ENCODE assay signal across 9 cellular contexts in genomic region chr5:122492675-122493074, GRCh38.
A peak's percentile ranks its signal among the peaks of the same experiment; 100 is the strongest.
DNase-seq lines count a peak whose midpoint lies in the region; ATAC-seq and TF ChIP-seq lines count a peak whose summit lies in the region.
"Had no signal": no experiment of that assay in that cellular context is flagged by ENCODE, and none has a peak within 500 bp of the region (broad histone marks: within the 10 kb centered on the region; RNA-seq: fewer than 3 reads in every experiment).

No MANE protein-coding gene starts in this region.

- H3K4me3 Mint-ChIP-seq in activated T-helper 1 cell treated with anti-CD3 and anti-CD28 coated beads, Interleukin-12 subunit alpha, Interleukin-12 subunit beta, Interleukin-2, Interleukin-4 antibody, amounts not matched to agents 30 ng/mL and 10 ng/mL and 1 ng/mL, durations not matched to agents 14 hours and 24 hours and 36 hours = no peak overlapping the region

- H3K4me1 Mint-ChIP-seq in activated T-helper 1 cell treated with anti-CD3 and anti-CD28 coated beads, Interleukin-12 subunit alpha, Interleukin-12 subunit beta, Interleukin-2, Interleukin-4 antibody, amounts not matched to agents 30 ng/mL and 10 ng/mL and 1 ng/mL, durations not matched to agents 14 hours and 24 hours and 36 hours (ENCODE audit: low read depth) = no peaks in the 10 kb centered on the region

- intact Hi-C loops in activated T-helper 1 cell treated with anti-CD3 and anti-CD28 coated beads, Interleukin-12 subunit alpha, Interleukin-12 subunit beta, Interleukin-2, Interleukin-4 antibody, amounts not matched to agents 30 ng/mL and 10 ng/mL and 1 ng/mL, durations not matched to agents 14 hours and 24 hours and 36 hours (cut with micrococcal nuclease) = loop anchor here (10.0 kb wide), 1 partner anchor 298 kb away; no protein-coding TSS in a partner anchor

- no peak overlapping the region for H3K4me3 ChIP-seq in AG09309 (ENCODE audit: control insufficient read depth, low read depth, low read length)
- no peak overlapping the region for H3K4me3 ChIP-seq in foreskin fibroblast (ENCODE audit: low read depth in 1 of 2, low read length in 2 of 2)

- H3K27me3 Mint-ChIP-seq in activated T-helper 1 cell treated with anti-CD3 and anti-CD28 coated beads, Interleukin-12 subunit alpha, Interleukin-12 subunit beta, Interleukin-2, Interleukin-4 antibody, amounts not matched to agents 30 ng/mL and 10 ng/mL and 1 ng/mL, durations not matched to agents 14 hours and 24 hours and 36 hours (ENCODE audit: insufficient read depth) = peaks cover 2% of the 10 kb centered on the region

- ATAC-seq in GM21529 (IDR thresholded peaks at IDR 0.05; ENCODE audit: unreplicated experiment) (peak; percentile 45), GM19397 (IDR thresholded peaks at IDR 0.05; ENCODE audit: unreplicated experiment) (no peak), HG03095 (IDR thresholded peaks at IDR 0.05; ENCODE audit: unreplicated experiment) (no peak)

- no peaks in the 10 kb centered on the region for H3K9me3 Mint-ChIP-seq in activated T-helper 1 cell treated with anti-CD3 and anti-CD28 coated beads, Interleukin-12 subunit alpha, Interleukin-12 subunit beta, Interleukin-2, Interleukin-4 antibody, amounts not matched to agents 30 ng/mL and 10 ng/mL and 1 ng/mL, durations not matched to agents 14 hours and 24 hours and 36 hours

- no peaks in the 10 kb centered on the region for H3K36me3 Mint-ChIP-seq in activated T-helper 1 cell treated with anti-CD3 and anti-CD28 coated beads, Interleukin-12 subunit alpha, Interleukin-12 subunit beta, Interleukin-2, Interleukin-4 antibody, amounts not matched to agents 30 ng/mL and 10 ng/mL and 1 ng/mL, durations not matched to agents 14 hours and 24 hours and 36 hours (ENCODE audit: low read depth)

- TF ChIP-seq CTCF in AG09309 (IDR thresholded peaks at IDR 0.05; ENCODE audit: control insufficient read depth, insufficient read depth, low read depth, low read length, missing control alignments) (peak; percentile 40), foreskin fibroblast (IDR thresholded peaks at IDR 0.05; ENCODE audit: low read depth, low read length) (peak; percentile 27)

- no peak for DNase-seq in AG09309 (ENCODE audit: low read depth)
- DNase-seq in OCI-M1 (lab: John Stamatoyannopoulos, UW) = peak; percentile 20
- peak in 1 of 2 donors; percentile 21 for DNase-seq in foreskin fibroblast
- no peak for DNase-seq in activated T-helper 1 cell treated with anti-CD3 and anti-CD28 coated beads, Interleukin-12 subunit alpha, Interleukin-12 subunit beta, Interleukin-2, Interleukin-4 antibody, amounts not matched to agents 30 ng/mL and 10 ng/mL and 1 ng/mL, durations not matched to agents 14 hours and 24 hours and 36 hours (ENCODE audit: low spot score)
- DNase-seq in DMS153 (lab: John Stamatoyannopoulos, UW) = no peak
- DNase-seq: activated effector memory CD4-positive, alpha-beta T cell treated with anti-CD3 and anti-CD28 coated beads, Interleukin-2, amount 50 U/mL, for 16 hours had no signal

- H3K27ac Mint-ChIP-seq in activated T-helper 1 cell treated with anti-CD3 and anti-CD28 coated beads, Interleukin-12 subunit alpha, Interleukin-12 subunit beta, Interleukin-2, Interleukin-4 antibody, amounts not matched to agents 30 ng/mL and 10 ng/mL and 1 ng/mL, durations not matched to agents 14 hours and 24 hours and 36 hours = no peak overlapping the region
